In genomic region chr6:26354162-26354561, GRCh38 we compare ENCODE assay signal across 1 cellular context.
TF ChIP-seq lines count a peak whose summit lies in the region.

No MANE protein-coding gene starts in this region.

TF ChIP-seq in HepG2, 621 proteins besides CTCF, POLR2A, EP300 and RAD21 (continued from another document and continues in another):
- TF ChIP-seq AHDC1 (CRISPR knock-in tag; IDR thresholded peaks at IDR 0.05; ENCODE audit: borderline replicate concordance): peak; percentile 28; the same call in 1 of the 2 replicates
- TF ChIP-seq ZNF800 (CRISPR knock-in tag; IDR thresholded peaks at IDR 0.05): no peak
- TF ChIP-seq DMAP1 (CRISPR knock-in tag; IDR thresholded peaks at IDR 0.05): no peak
- TF ChIP-seq CENPX (CRISPR knock-in tag; IDR thresholded peaks at IDR 0.05): no peak
- TF ChIP-seq KAT8 (CRISPR knock-in tag; IDR thresholded peaks at IDR 0.05): 0 out of 2 replicates have a peak, but pooled peaks have one; percentile 16
- no peak for TF ChIP-seq NFIB (CRISPR knock-in tag; IDR thresholded peaks at IDR 0.05; ENCODE audit: borderline replicate concordance)
- no peak for TF ChIP-seq TFDP2 (CRISPR knock-in tag; IDR thresholded peaks at IDR 0.05)
- no peak for TF ChIP-seq ELF4 (CRISPR knock-in tag; IDR thresholded peaks at IDR 0.05; ENCODE audit: borderline replicate concordance)
- TF ChIP-seq ZC3H13 (CRISPR knock-in tag; IDR thresholded peaks at IDR 0.05): no peak
- TF ChIP-seq SMAD1 (CRISPR knock-in tag; IDR thresholded peaks at IDR 0.05; ENCODE audit: borderline replicate concordance, low read depth): no peak
- TF ChIP-seq ZNF430 (CRISPR knock-in tag; IDR thresholded peaks at IDR 0.05): 0 out of 2 replicates have a peak, but pooled peaks have one; percentile 38
- no peak for TF ChIP-seq SP2 (CRISPR knock-in tag; IDR thresholded peaks at IDR 0.05)
- no peak for TF ChIP-seq TOE1 (CRISPR knock-in tag; IDR thresholded peaks at IDR 0.05)
- no peak for TF ChIP-seq MAFK (conservative IDR thresholded peaks at IDR 0.05 in 1 of 2, IDR thresholded peaks at IDR 0.05 in 1 of 2; ENCODE audit: low read length in 2 of 2)
- no peak for TF ChIP-seq ZNF20 (CRISPR knock-in tag; IDR thresholded peaks at IDR 0.05)
- no peak for TF ChIP-seq HIVEP1 (CRISPR knock-in tag; IDR thresholded peaks at IDR 0.05)
- TF ChIP-seq ZNF792 (CRISPR knock-in tag; IDR thresholded peaks at IDR 0.05): no peak
- TF ChIP-seq ZNF652 (CRISPR knock-in tag; IDR thresholded peaks at IDR 0.05; ENCODE audit: borderline replicate concordance, low read depth): no peak
- no peak for TF ChIP-seq ZNF775 (CRISPR knock-in tag; IDR thresholded peaks at IDR 0.05; ENCODE audit: borderline replicate concordance)
- TF ChIP-seq FOXP4 (CRISPR knock-in tag; IDR thresholded peaks at IDR 0.05): 0 out of 2 replicates have a peak, but pooled peaks have one; percentile 33
- TF ChIP-seq FOXP1 (IDR thresholded peaks at IDR 0.05): no peak
- TF ChIP-seq FOXP1 (CRISPR knock-in tag; IDR thresholded peaks at IDR 0.05): peak; percentile 18; the same call in 1 of the 2 replicates
- TF ChIP-seq SIX4 (CRISPR knock-in tag; IDR thresholded peaks at IDR 0.05): no peak
- no peak for TF ChIP-seq REPIN1 (CRISPR knock-in tag; IDR thresholded peaks at IDR 0.05; ENCODE audit: borderline replicate concordance, low read depth)
- no peak for TF ChIP-seq ZNF333 (CRISPR knock-in tag; IDR thresholded peaks at IDR 0.05; ENCODE audit: borderline replicate concordance)
- TF ChIP-seq ZNF317 (CRISPR knock-in tag; IDR thresholded peaks at IDR 0.05): no peak
- no peak for TF ChIP-seq CREB1 (IDR thresholded peaks at IDR 0.05)
- no peak for TF ChIP-seq CREB1 (CRISPR knock-in tag; IDR thresholded peaks at IDR 0.05)
- no peak for TF ChIP-seq AKAP8 (CRISPR knock-in tag; IDR thresholded peaks at IDR 0.05)
- peak; percentile 13; the same call in 1 of the 2 replicates for TF ChIP-seq SALL1 (CRISPR knock-in tag; IDR thresholded peaks at IDR 0.05)
- TF ChIP-seq ZNF362 (CRISPR knock-in tag; IDR thresholded peaks at IDR 0.05; ENCODE audit: borderline replicate concordance): no peak
- no peak for TF ChIP-seq TAF15 (IDR thresholded peaks at IDR 0.05; ENCODE audit: low read depth, low read length, poor library complexity, severe bottlenecking)
- TF ChIP-seq ZMYM2 (CRISPR knock-in tag; IDR thresholded peaks at IDR 0.05): no peak
- no peak for TF ChIP-seq U2AF1 (optimal IDR thresholded peaks at IDR 0.05; ENCODE audit: low read depth, low read length)
- no peak for TF ChIP-seq MBNL3 (CRISPR knock-in tag; conservative IDR thresholded peaks at IDR 0.05)
- TF ChIP-seq EED (CRISPR knock-in tag; IDR thresholded peaks at IDR 0.05): no peak
- TF ChIP-seq ZKSCAN5 (CRISPR knock-in tag; IDR thresholded peaks at IDR 0.05): no peak
- TF ChIP-seq ZNF335 (CRISPR knock-in tag; IDR thresholded peaks at IDR 0.05): no peak; the same call in 1 of the 2 replicates
- TF ChIP-seq ZNF138 (CRISPR knock-in tag; IDR thresholded peaks at IDR 0.05; ENCODE audit: low read depth): no peak
- TF ChIP-seq PHF21A (CRISPR knock-in tag; IDR thresholded peaks at IDR 0.05): peak; percentile 84
- TF ChIP-seq TBX3 (IDR thresholded peaks at IDR 0.05; ENCODE audit: borderline replicate concordance): no peak
- TF ChIP-seq REST (IDR thresholded peaks at IDR 0.05; ENCODE audit: borderline replicate concordance in 1 of 2, low read depth in 1 of 2, low read length in 2 of 2): no peak
- TF ChIP-seq ZNF101 (CRISPR knock-in tag; IDR thresholded peaks at IDR 0.05; ENCODE audit: borderline replicate concordance, low read depth): no peak
- TF ChIP-seq HMGXB3 (CRISPR knock-in tag; IDR thresholded peaks at IDR 0.05; ENCODE audit: borderline replicate concordance): 0 out of 2 replicates have a peak, but pooled peaks have one; percentile 8
- peak; percentile 39 for TF ChIP-seq SAP130 (CRISPR knock-in tag; IDR thresholded peaks at IDR 0.05; ENCODE audit: low read depth)
- no peak for TF ChIP-seq ZSCAN30 (CRISPR knock-in tag; IDR thresholded peaks at IDR 0.05)
- TF ChIP-seq ZBTB20 (CRISPR knock-in tag; IDR thresholded peaks at IDR 0.05; ENCODE audit: borderline replicate concordance, low read depth): no peak
- TF ChIP-seq ZNF484 (CRISPR knock-in tag; IDR thresholded peaks at IDR 0.05; ENCODE audit: borderline replicate concordance, low read depth): no peak
- 0 out of 2 replicates have a peak, but pooled peaks have one; percentile 8 for TF ChIP-seq SP5 (CRISPR knock-in tag; IDR thresholded peaks at IDR 0.05; ENCODE audit: borderline replicate concordance, low read depth)
